8 cellular contexts compared by ENCODE assay signal in the genomic region with DNA sequence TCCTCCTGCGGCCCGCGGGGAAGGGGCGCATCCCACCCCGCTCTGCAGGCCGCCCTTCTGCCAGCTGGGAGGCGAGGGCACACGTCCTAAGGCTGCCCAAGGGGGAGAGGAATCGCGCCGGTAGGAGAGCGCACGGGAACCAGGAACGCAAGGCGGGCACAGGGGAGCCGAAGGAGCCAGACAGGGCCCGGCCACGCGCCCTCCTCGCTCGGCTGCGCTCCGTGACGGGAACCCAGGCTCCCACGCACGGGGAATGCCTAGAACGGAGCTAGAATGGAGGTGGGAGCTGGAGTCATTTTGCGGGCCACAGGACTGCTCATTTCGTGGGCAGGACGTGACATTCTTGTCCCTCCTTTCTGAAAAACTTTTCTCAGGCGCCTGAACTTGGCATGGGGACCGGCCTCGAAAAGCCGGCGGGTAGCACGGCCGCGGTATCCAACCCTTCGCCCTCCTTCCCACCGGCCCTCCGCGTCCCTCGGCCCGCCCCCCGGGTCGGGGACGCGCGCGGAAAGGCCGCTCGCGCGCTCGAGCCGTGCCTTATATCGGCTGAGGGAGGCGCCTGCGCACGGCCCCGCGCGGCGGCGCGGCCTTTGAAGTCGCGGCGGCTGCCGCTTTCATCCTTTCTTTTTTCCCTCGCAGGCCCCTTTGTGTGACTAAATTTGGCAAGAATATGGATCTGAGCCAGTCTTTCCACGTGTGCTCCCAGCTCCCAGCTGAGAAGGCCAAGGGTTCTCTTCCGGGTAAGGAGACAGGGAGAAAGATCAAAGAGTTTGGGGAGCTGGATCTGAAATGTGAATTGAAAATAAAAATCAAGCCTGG. TPM values are rescaled to one million over a fixed set of nuclear protein-coding genes. Genes with fewer than 3 reads are reported as not detected.
DNase-seq lines count a peak whose midpoint lies in the region; TF ChIP-seq lines count a peak whose summit lies in the region.

No MANE protein-coding gene starts in this region.

- peaks cover 39% of the 10 kb centered on the region for H3K27me3 Mint-ChIP-seq in HFFc6 (ENCODE audit: insufficient read depth)

- no peaks in the 10 kb centered on the region for H3K36me3 Mint-ChIP-seq in HFFc6 (ENCODE audit: low read depth)

- DNase-seq in HFFc6 (no peak), NCI-H1930 (lab: John Stamatoyannopoulos, UW) (peak; percentile 77 to 79), epithelial cell of esophagus (ENCODE audit: low read depth) (peak; percentile 25), stomach (peak; percentile 54), cortex of kidney (lab: John Stamatoyannopoulos, UW) (no peak)
- peak; percentile 89 for DNase-seq in activated CD8-positive, alpha-beta memory T cell treated with anti-CD3 and anti-CD28 coated beads for 24 hours

- no peaks in the 10 kb centered on the region for H3K36me3 ChIP-seq in ES-I3 (ENCODE audit: insufficient read depth, low read length)
- H3K36me3 ChIP-seq in muscle layer of duodenum (ENCODE audit: control insufficient read depth in 1 of 2, insufficient read depth in 2 of 2, low read length in 2 of 2): no peaks in the 10 kb centered on the region
- no peaks in the 10 kb centered on the region for H3K36me3 ChIP-seq in stomach

- intact Hi-C loops in stomach (cut with DNase I; ENCODE audit: low total_unique reads): no loop called here

- TF ChIP-seq EP300 in stomach (IDR thresholded peaks at IDR 0.05): no peak

- peaks cover 4% of the 10 kb centered on the region; the same call in 1 of the 2 replicates for H3K9me3 Mint-ChIP-seq in HFFc6

- H3K9me3 ChIP-seq in ES-I3 (ENCODE audit: control insufficient read depth, insufficient read depth, low read length) (no peaks in the 10 kb centered on the region), muscle layer of duodenum (ENCODE audit: control insufficient read depth in 1 of 2, low read length in 2 of 2) (no peaks in the 10 kb centered on the region), stomach (no peaks in the 10 kb centered on the region)

- H3K27me3 ChIP-seq in muscle layer of duodenum (ENCODE audit: low read depth, low read length): peaks cover 47% of the 10 kb centered on the region
- H3K27me3 ChIP-seq in stomach: peaks cover 19 to 94% (median 60%) of the 10 kb centered on the region in 3 donors

- TF ChIP-seq POLR2A in stomach (IDR thresholded peaks at IDR 0.05): no peak

- H3K4me1 Mint-ChIP-seq in HFFc6 (ENCODE audit: low read depth): 0 out of 2 replicates have a peak, but pooled peaks cover 5% of the 10 kb centered on the region

- H3K4me3 ChIP-seq in epithelial cell of esophagus (ENCODE audit: low read length): peak overlapping the region; percentile 46
- peak overlapping the region; percentile 69 to 83 for H3K4me3 ChIP-seq in muscle layer of duodenum (ENCODE audit: low read depth in 1 of 2, low read length in 2 of 2)
- H3K4me3 ChIP-seq in stomach: peak overlapping the region; percentile 49 to 71 (median 56)

- H3K9ac ChIP-seq in ES-I3 (ENCODE audit: low read depth, low read length): peak overlapping the region; percentile 80; the same call in 1 of the 2 replicates

- WGBS in stomach, 5 donors: 0 to 1% (median 1%) methylated on average over 49 to 73 of the region's 73 CpGs

- H3K27ac Mint-ChIP-seq in HFFc6: no peak overlapping the region

- H3K4me1 ChIP-seq in ES-I3 (ENCODE audit: insufficient read depth, low read length) (peaks cover 21% of the 10 kb centered on the region), muscle layer of duodenum (ENCODE audit: control insufficient read depth in 1 of 2, insufficient read depth in 2 of 2, low read length in 2 of 2) (peaks cover 5 to 35% of the 10 kb centered on the region in 2 donors), stomach (peaks cover 23 to 44% (median 39%) of the 10 kb centered on the region in 4 donors)

- TF ChIP-seq CTCF in HFFc6 (IDR thresholded peaks at IDR 0.05) (no peak), epithelial cell of esophagus (IDR thresholded peaks at IDR 0.05; ENCODE audit: insufficient read depth, low read depth, low read length, missing control alignments) (no peak), stomach (IDR thresholded peaks at IDR 0.05) (no peak)

- peak overlapping the region; percentile 80 for H3K4me3 Mint-ChIP-seq in HFFc6

- no peak overlapping the region for H3K27ac ChIP-seq in muscle layer of duodenum (ENCODE audit: low read length)
- peak overlapping the region in 4 of 5 donors; percentile 36 to 73 (median 50) for H3K27ac ChIP-seq in stomach

RNA-seq across cellular contexts. Expression of a gene that starts 4.3 kb away (rescaled TPM):
- total RNA-seq in HFFc6 (2021; fragmentation: NEBNext Ultra II Directional; extraction: Animal tissue kit (Norgen Biotek cat#: 25700)): under 1 TPM in 3 of 6 experiments, not detected in 3; 0.22 to 0.37 (median 0.31) TPM
- total RNA-seq in stomach: 10 to 100 TPM in 1 of 5 donors, 1 to 10 TPM in 2, not detected in 2; 2.3 to 11.0 (median 6.2) TPM
- polyA plus RNA-seq in stomach: 1 to 10 TPM in 2 of 3 donors, under 1 TPM in 1; 0.81 to 3.8 (median 1.4) TPM

Comparison
In these comparisons a context has a peak if more than half of its experiments do, and no peak if none do; other contexts are left out.
1. DNase-seq: peak in NCI-H1930 (2 of 2), activated CD8-positive, alpha-beta memory T cell treated with anti-CD3 and anti-CD28 coated beads for 24 hours (single experiment), epithelial cell of esophagus (single experiment) and stomach (single experiment); none in HFFc6 (single experiment) and cortex of kidney (single experiment).
2. Peak in every context shown above with its lines, with median percentiles within 50 percentile points of each other: H3K4me3 ChIP-seq.